In genomic region chr20:20495719-20496474, GRCh38 we compare ENCODE assay signal across 20 cellular contexts.
DNase-seq lines count a peak whose midpoint lies in the region; ATAC-seq, FAIRE-seq and TF ChIP-seq lines count a peak whose summit lies in the region.
"Had no signal": no experiment of that assay in that cellular context is flagged by ENCODE, and none has a peak within 500 bp of the region (broad histone marks: within the 10 kb centered on the region; RNA-seq: fewer than 3 reads in every experiment).

No MANE protein-coding gene starts in this region.

- in situ Hi-C loops in GM12878 (cut with MboI): no loop called here

- ATAC-seq in activated T-cell treated with anti-CD3 and anti-CD28 coated beads, Interleukin-2, amount 50 U/mL, for 4 hours: peak; percentile 16 to 27
- no peak for ATAC-seq in A549
- ATAC-seq in GM12878: no peak
- ATAC-seq: PC-3 had no signal

- H2AFZ ChIP-seq in GM12878 (ENCODE audit: control insufficient read depth, low read depth, low read length): no peak overlapping the region

- H3K4me1 ChIP-seq in A549 (no peaks in the 10 kb centered on the region), HEK293 (ENCODE audit: control insufficient read depth, insufficient read depth, low read length) (no peaks in the 10 kb centered on the region), GM12878 (ENCODE audit: control insufficient read depth, insufficient read depth, low read length) (peaks cover 27% of the 10 kb centered on the region), right atrium auricular region (peaks cover 0 to 3% of the 10 kb centered on the region in 2 donors)

- no peak overlapping the region for H3K4me2 ChIP-seq in A549
- no peak overlapping the region for H3K4me2 ChIP-seq in GM12878 (ENCODE audit: control insufficient read depth, insufficient read depth)

- H3K36me3 Mint-ChIP-seq in activated T-cell treated with anti-CD3 and anti-CD28 coated beads, Interleukin-2, amount 50 U/mL, for 4 hours (ENCODE audit: insufficient read depth): peaks cover 45% of the 10 kb centered on the region

- RAD21 ChIA-PET in GM12878 (lab: Charles Lee; ENCODE audit: unreplicated experiment): interaction anchor here (0.6 kb wide), 1 partner anchor 48 kb away, joined by 3 read pairs; no protein-coding TSS in a partner anchor

- H3K4me3 Mint-ChIP-seq in activated T-cell treated with anti-CD3 and anti-CD28 coated beads, Interleukin-2, amount 50 U/mL, for 4 hours: no peak overlapping the region

- H3K27me3 Mint-ChIP-seq in activated T-cell treated with anti-CD3 and anti-CD28 coated beads, Interleukin-2, amount 50 U/mL, for 4 hours (ENCODE audit: low read depth): no peaks in the 10 kb centered on the region

- no peak for TF ChIP-seq POLR2A in A549 (IDR thresholded peaks at IDR 0.05; ENCODE audit: low read length)
- TF ChIP-seq POLR2A in GM12878 (IDR thresholded peaks at IDR 0.05; ENCODE audit: low read depth, low read length): no peak

- H3K36me3 ChIP-seq in HEK293 (ENCODE audit: control insufficient read depth in 2 of 2, insufficient read depth in 1 of 2, low read length in 2 of 2): peaks cover 0 to 6% of the 10 kb centered on the region in 2 experiments; a peak in 1 of 3 replicates
- peaks cover 0 to 7% of the 10 kb centered on the region in 2 experiments; a peak in 3 of 4 replicates for H3K36me3 ChIP-seq in GM12878 (ENCODE audit: control insufficient read depth in 2 of 2, insufficient read depth in 2 of 2, low read length in 1 of 2)
- H3K36me3 ChIP-seq in right atrium auricular region: peaks cover 26% of the 10 kb centered on the region

- intact Hi-C loops in GM12878 (cut with micrococcal nuclease; ENCODE audit: unreplicated experiment): no loop called here

- SMC1A ChIA-PET in GM12878 (lab: Charles Lee; ENCODE audit: uncharacterized antibody, unreplicated experiment): interaction anchor here (1.3 to 3.7 kb wide), 3 partner anchors 46 to 64 kb away, joined by 3 to 16 read pairs (median 5); no protein-coding TSS in a partner anchor

- TF ChIP-seq CTCF in A549 (IDR thresholded peaks at IDR 0.05): no peak
- no peak for TF ChIP-seq CTCF in HEK293 (tag by site-specific recombination; IDR thresholded peaks at IDR 0.05)
- TF ChIP-seq CTCF in GM12878 (IDR thresholded peaks at IDR 0.05 in 2 of 3, conservative IDR thresholded peaks at IDR 0.05 in 1 of 3; ENCODE audit: control insufficient read depth in 2 of 3, extremely low read depth in 1 of 3, insufficient read depth in 1 of 3, low read depth in 3 of 3, low read length in 3 of 3): no peak
- TF ChIP-seq CTCF in right atrium auricular region (IDR thresholded peaks at IDR 0.05): no peak

- no peak for DNase-seq in activated T-cell treated with anti-CD3 and anti-CD28 coated beads, Interleukin-2, amount 50 U/mL, for 4 hours
- DNase-seq in activated T-cell treated with anti-CD3 and anti-CD28 coated beads for 4 hours: no peak
- DNase-seq in A549 (ENCODE audit: low read depth in 1 of 2, low spot score in 1 of 2): no peak
- no peak for DNase-seq in GM12878 (ENCODE audit: low read depth, low spot score)
- no peak for DNase-seq in NCI-H345 (lab: John Stamatoyannopoulos, UW)
- no peak for DNase-seq in right atrium auricular region (ENCODE audit: low spot score)
- no peak for DNase-seq in hepatic stellate cell (ENCODE audit: low spot score)
- DNase-seq: AML-193, KG1, NCI-H187, NCI-H2107, NCI-H524 treated with DMSO at 0.1 percent for 48 hours, PC-3, RPMI8226, SHP77 treated with DMSO at 0.1 percent for 48 hours had no signal

- no TSS peak for BruUV-seq in GM12878 (replicated peaks; lab: Mats Ljungman, UMichigan)

- peak; percentile 46 for FAIRE-seq in A549 (lab: Jason Lieb, UNC)
- FAIRE-seq in GM12878 (lab: Jason Lieb, UNC): no peak
- FAIRE-seq: D721Med, GM12892, H1 had no signal

- POLR2A ChIA-PET in A549 (lab: Yijun Ruan, JAX): no interaction called here
- POLR2A ChIA-PET in HEK293 (lab: Yijun Ruan, JAX): no interaction called here
- POLR2A ChIA-PET in GM12878 (lab: Charles Lee): no interaction called here

- TF ChIP-seq EP300 in A549 (IDR thresholded peaks at IDR 0.05) (no peak), GM12878 (IDR thresholded peaks at IDR 0.05; ENCODE audit: borderline replicate concordance in 1 of 2, control insufficient read depth in 1 of 2, low read depth in 2 of 2, low read length in 2 of 2) (no peak)

- TF ChIP-seq RAD21 in A549 (conservative IDR thresholded peaks at IDR 0.05 in 1 of 2, IDR thresholded peaks at IDR 0.05 in 1 of 2) (no peak), GM12878 (IDR thresholded peaks at IDR 0.05; ENCODE audit: insufficient read depth, low read depth, low read length) (no peak)

- H3K79me2 ChIP-seq in GM12878 (ENCODE audit: control insufficient read depth, insufficient read depth, low read length): no peaks in the 10 kb centered on the region

- H3K27ac ChIP-seq in A549 (no peak overlapping the region), HEK293 (ENCODE audit: extremely low read depth, low read depth, low read length) (no peak overlapping the region), GM12878 (ENCODE audit: control insufficient read depth, insufficient read depth) (no peak overlapping the region), right atrium auricular region (no peak overlapping the region)
- H3K27ac ChIP-seq: C4-2B had no signal

- H3K9me3 Mint-ChIP-seq in activated T-cell treated with anti-CD3 and anti-CD28 coated beads, Interleukin-2, amount 50 U/mL, for 4 hours: no peaks in the 10 kb centered on the region

- H3K9me3 ChIP-seq in A549 (no peaks in the 10 kb centered on the region), HEK293 (ENCODE audit: control insufficient read depth, insufficient read depth, low read depth, low read length) (no peaks in the 10 kb centered on the region), GM12878 (replicated peaks; ENCODE audit: control insufficient read depth, insufficient read depth, low read length) (no peaks in the 10 kb centered on the region), right atrium auricular region (no peaks in the 10 kb centered on the region)

- WGBS in A549 (ENCODE audit: missing lambda C conversion rate): 70% methylated on average over 8 of the region's 8 CpGs
- WGBS in GM12878 (ENCODE audit: insufficient coverage, insufficient replicate concordance, low lambda C conversion rate, missing lambda C conversion rate): 79% methylated on average over 8 of the region's 8 CpGs

- H3K4me3 ChIP-seq in A549 (no peak overlapping the region), HEK293 (ENCODE audit: low read depth, low read length) (no peak overlapping the region), GM12878 (no peak overlapping the region), right atrium auricular region (no peak overlapping the region)

- H3K4me1 Mint-ChIP-seq in activated T-cell treated with anti-CD3 and anti-CD28 coated beads, Interleukin-2, amount 50 U/mL, for 4 hours (ENCODE audit: low read depth): peaks cover 49% of the 10 kb centered on the region

- no peaks in the 10 kb centered on the region for H4K20me1 ChIP-seq in GM12878 (ENCODE audit: control insufficient read depth, insufficient read depth)

- no peaks in the 10 kb centered on the region for H3K27me3 ChIP-seq in GM12878 (replicated peaks in 1 of 2; ENCODE audit: control insufficient read depth in 2 of 2, insufficient read depth in 2 of 2, low read length in 1 of 2)
- H3K27me3 ChIP-seq in right atrium auricular region: no peaks in the 10 kb centered on the region

- no peak overlapping the region for H3K9ac ChIP-seq in GM12878 (ENCODE audit: control insufficient read depth, insufficient read depth, low read length)

- CTCF ChIA-PET in A549 (lab: Yijun Ruan, JAX) (no interaction called here), HEK293 (lab: Yijun Ruan, JAX) (no interaction called here), GM12878 (lab: Yijun Ruan, JAX) (interaction anchor here (1.4 to 1.6 kb wide), 3 partner anchors 12 to 61 kb away, joined by 4 to 5 read pairs (median 5); no protein-coding TSS in a partner anchor)

TF ChIP-seq in A549, 52 proteins besides CTCF, POLR2A, EP300 and RAD21 (continues in another document):
- TF ChIP-seq ZNF302 (CRISPR knock-in tag; IDR thresholded peaks at IDR 0.05) (no peak), RFX5 (IDR thresholded peaks at IDR 0.05) (no peak), CEBPB (IDR thresholded peaks at IDR 0.05) (no peak), HDAC2 (IDR thresholded peaks at IDR 0.05) (no peak), GATA3 (IDR thresholded peaks at IDR 0.05; ENCODE audit: borderline replicate concordance) (no peak), FOSB (CRISPR knock-in tag; IDR thresholded peaks at IDR 0.05) (no peak), MYC (IDR thresholded peaks at IDR 0.05; ENCODE audit: borderline replicate concordance, low read length) (no peak), KDM5A (IDR thresholded peaks at IDR 0.05) (no peak)

TF ChIP-seq in HEK293, 187 proteins besides CTCF, POLR2A, EP300 and RAD21 (continues in another document):
- TF ChIP-seq ZSCAN30 (tag by site-specific recombination; IDR thresholded peaks at IDR 0.05) (no peak), ZBTB20 (tag by site-specific recombination; IDR thresholded peaks at IDR 0.05) (no peak), YY2 (tag by site-specific recombination; IDR thresholded peaks at IDR 0.05) (no peak), ZNF112 (tag by site-specific recombination; IDR thresholded peaks at IDR 0.05) (no peak), ZNF416 (tag by site-specific recombination; IDR thresholded peaks at IDR 0.05) (no peak), KLF8 (tag by site-specific recombination; IDR thresholded peaks at IDR 0.05) (no peak)

TF ChIP-seq in GM12878, 131 proteins besides CTCF, POLR2A, EP300 and RAD21:
- 0 out of 2 replicates have a peak, but pooled peaks have one; percentile 18 for TF ChIP-seq ATF7 (IDR thresholded peaks at IDR 0.05; ENCODE audit: low read depth)
- no peak for TF ChIP-seq HDAC2 (IDR thresholded peaks at IDR 0.05)

Comparison
In these comparisons a context has a peak if more than half of its experiments do, and no peak if none do; other contexts are left out.
1. ATAC-seq: peak in activated T-cell treated with anti-CD3 and anti-CD28 coated beads, Interleukin-2, amount 50 U/mL, for 4 hours (2 of 2); none in A549 (0 of 2) and GM12878 (single experiment).